Comparison of ENCODE assay signal across 8 cellular contexts in the genomic region with DNA sequence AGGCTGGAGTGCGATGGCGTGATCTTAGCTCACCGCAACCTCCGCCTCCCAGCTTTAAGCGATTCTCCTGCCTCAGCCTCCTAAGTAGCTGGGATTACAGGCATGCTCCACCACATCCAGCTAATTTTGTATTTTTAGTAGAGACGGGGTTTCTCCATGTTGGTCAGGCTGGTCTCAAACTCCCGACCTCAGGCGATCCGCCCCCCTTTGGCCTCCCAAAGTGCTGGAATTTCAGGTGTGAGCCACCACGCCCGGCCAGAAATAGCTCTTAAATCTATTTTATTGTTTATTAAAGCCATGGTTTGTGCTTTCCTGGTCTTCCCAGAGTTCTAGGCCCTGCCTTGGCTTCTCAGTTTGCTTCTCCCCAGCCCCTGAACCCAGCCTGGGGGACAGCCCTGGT. TPM values are rescaled to one million over a fixed set of nuclear protein-coding genes. Genes with fewer than 3 reads are reported as not detected.
DNase-seq lines count a peak whose midpoint lies in the region; ATAC-seq and TF ChIP-seq lines count a peak whose summit lies in the region.
"Not testable (repeated sequence)": the region's sequence is repeated elsewhere in the genome, so short reads cannot be mapped to it uniquely, and the experiment has no call there.
"Had no signal": no experiment of that assay in that cellular context is flagged by ENCODE, and none has a peak within 500 bp of the region (broad histone marks: within the 10 kb centered on the region; RNA-seq: fewer than 3 reads in every experiment).

No MANE protein-coding gene starts in this region.

- ATAC-seq in DND-41 (ENCODE audit: insufficient read depth, low read depth); activated B cell treated with CpG ODN at 0.5 μM for 24 hours (ENCODE audit: low read depth); lower lobe of right lung: not testable (repeated sequence)

- not testable (repeated sequence) for H3K36me3 ChIP-seq in DND-41 (ENCODE audit: insufficient read depth, low read length); MM.1S (replicated peaks; ENCODE audit: insufficient read depth, low read length); lower lobe of right lung; osteoblast (ENCODE audit: insufficient read depth, low read length)

- not testable (repeated sequence) for H4K20me1 ChIP-seq in DND-41 (ENCODE audit: insufficient read depth, low read length); MM.1S (ENCODE audit: insufficient read depth, low read length); osteoblast (ENCODE audit: insufficient read depth, low read length)

- H3K4me3 Mint-ChIP-seq in activated B cell treated with CpG ODN at 0.5 μM for 24 hours, result peak overlapping the region; percentile 84
- peak overlapping the region; percentile 81 for H3K4me3 Mint-ChIP-seq in activated T-helper 1 cell treated with anti-CD3 and anti-CD28 coated beads, Interleukin-12 subunit alpha, Interleukin-12 subunit beta, Interleukin-2, Interleukin-4 antibody, amounts not matched to agents 30 ng/mL and 10 ng/mL and 1 ng/mL, durations not matched to agents 14 hours and 24 hours and 36 hours
- H3K4me3 Mint-ChIP-seq in brain, result not testable (repeated sequence)

- H3K9me3 Mint-ChIP-seq in activated B cell treated with CpG ODN at 0.5 μM for 24 hours; activated T-helper 1 cell treated with anti-CD3 and anti-CD28 coated beads, Interleukin-12 subunit alpha, Interleukin-12 subunit beta, Interleukin-2, Interleukin-4 antibody, amounts not matched to agents 30 ng/mL and 10 ng/mL and 1 ng/mL, durations not matched to agents 14 hours and 24 hours and 36 hours; brain: not testable (repeated sequence)

- not testable (repeated sequence) for TF ChIP-seq CTCF in DND-41 (IDR thresholded peaks at IDR 0.05; ENCODE audit: borderline replicate concordance, extremely low read depth, low read length, poor library complexity, severe bottlenecking); MM.1S (IDR thresholded peaks at IDR 0.05; ENCODE audit: low read length); activated B cell treated with CpG ODN at 0.5 μM for 24 hours (IDR thresholded peaks at IDR 0.05); brain (conservative IDR thresholded peaks at IDR 0.05); lower lobe of right lung (IDR thresholded peaks at IDR 0.05); osteoblast (IDR thresholded peaks at IDR 0.05; ENCODE audit: extremely low read depth, low read depth, low read length)

- H3K4me1 Mint-ChIP-seq in activated B cell treated with CpG ODN at 0.5 μM for 24 hours (peaks cover 20% of the 10 kb centered on the region), brain (peaks cover 30% of the 10 kb centered on the region)
- peaks cover 15% of the 10 kb centered on the region for H3K4me1 Mint-ChIP-seq in activated T-helper 1 cell treated with anti-CD3 and anti-CD28 coated beads, Interleukin-12 subunit alpha, Interleukin-12 subunit beta, Interleukin-2, Interleukin-4 antibody, amounts not matched to agents 30 ng/mL and 10 ng/mL and 1 ng/mL, durations not matched to agents 14 hours and 24 hours and 36 hours (ENCODE audit: low read depth)

- intact Hi-C loops in activated B cell treated with CpG ODN at 0.5 μM for 24 hours (cut with micrococcal nuclease); lower lobe of right lung (cut with DNase I): not testable (repeated sequence)
- intact Hi-C loops in activated T-helper 1 cell treated with anti-CD3 and anti-CD28 coated beads, Interleukin-12 subunit alpha, Interleukin-12 subunit beta, Interleukin-2, Interleukin-4 antibody, amounts not matched to agents 30 ng/mL and 10 ng/mL and 1 ng/mL, durations not matched to agents 14 hours and 24 hours and 36 hours (cut with micrococcal nuclease), result loop anchor here (2.0 to 5.0 kb wide), 2 partner anchors 22 to 66 kb away; no protein-coding TSS in a partner anchor

- not testable (repeated sequence) for H3K4me3 ChIP-seq in DND-41 (ENCODE audit: low read depth in 1 of 2, low read length in 2 of 2); lower lobe of right lung; osteoblast (ENCODE audit: insufficient read depth, low read length)
- peak overlapping the region; percentile 49 for H3K4me3 ChIP-seq in MM.1S (ENCODE audit: low read length)

- H3K4me2 ChIP-seq in DND-41 (ENCODE audit: insufficient read depth, low read length), result not testable (repeated sequence)
- H3K4me2 ChIP-seq in MM.1S (ENCODE audit: low read depth, low read length) (peak overlapping the region; percentile 81), osteoblast (ENCODE audit: insufficient read depth, low read length) (peak overlapping the region; percentile 23)

- not testable (repeated sequence) for DNase-seq in DND-41; MM.1S; activated B cell treated with CpG ODN at 0.5 μM for 24 hours; activated T-helper 1 cell treated with anti-CD3 and anti-CD28 coated beads, Interleukin-12 subunit alpha, Interleukin-12 subunit beta, Interleukin-2, Interleukin-4 antibody, amounts not matched to agents 30 ng/mL and 10 ng/mL and 1 ng/mL, durations not matched to agents 14 hours and 24 hours and 36 hours (ENCODE audit: low spot score); osteoblast (ENCODE audit: insufficient read length, low spot score, missing footprints)
- peak; percentile 23 for DNase-seq in lower lobe of right lung

- not testable (repeated sequence) for H3K79me2 ChIP-seq in DND-41 (ENCODE audit: insufficient read depth, low read length); MM.1S (ENCODE audit: low read length); osteoblast (ENCODE audit: insufficient read depth, low read length)

- H2AFZ ChIP-seq in DND-41 (ENCODE audit: low read depth, low read length) (peak overlapping the region; percentile 34; the same call in 1 of the 2 replicates), MM.1S (ENCODE audit: low read length) (peak overlapping the region; percentile 76)
- not testable (repeated sequence) for H2AFZ ChIP-seq in osteoblast (ENCODE audit: low read length)

- peak overlapping the region; percentile 88 for H3K27ac Mint-ChIP-seq in activated B cell treated with CpG ODN at 0.5 μM for 24 hours
- peak overlapping the region; percentile 76 for H3K27ac Mint-ChIP-seq in activated T-helper 1 cell treated with anti-CD3 and anti-CD28 coated beads, Interleukin-12 subunit alpha, Interleukin-12 subunit beta, Interleukin-2, Interleukin-4 antibody, amounts not matched to agents 30 ng/mL and 10 ng/mL and 1 ng/mL, durations not matched to agents 14 hours and 24 hours and 36 hours
- peak overlapping the region in 4 of 5 experiments; percentile 40 to 85 (median 69) for H3K27ac Mint-ChIP-seq in brain

- H3K27me3 Mint-ChIP-seq in activated B cell treated with CpG ODN at 0.5 μM for 24 hours; activated T-helper 1 cell treated with anti-CD3 and anti-CD28 coated beads, Interleukin-12 subunit alpha, Interleukin-12 subunit beta, Interleukin-2, Interleukin-4 antibody, amounts not matched to agents 30 ng/mL and 10 ng/mL and 1 ng/mL, durations not matched to agents 14 hours and 24 hours and 36 hours (ENCODE audit: insufficient read depth); brain: not testable (repeated sequence)

- H3K9me2 ChIP-seq in MM.1S (replicated peaks; ENCODE audit: insufficient read depth, low read length), result not testable (repeated sequence)

- not testable (repeated sequence) for H3K9me3 ChIP-seq in DND-41 (ENCODE audit: insufficient read depth, low read length, severe bottlenecking); MM.1S (replicated peaks; ENCODE audit: insufficient read depth, low read length); lower lobe of right lung; osteoblast (ENCODE audit: low read depth, low read length)

- CTCF ChIA-PET in activated B cell treated with CpG ODN at 0.5 μM for 24 hours (lab: Charles Lee), result interaction anchor here (1.7 kb wide), 1 partner anchor 65 kb away, joined by 7 read pairs; no protein-coding TSS in a partner anchor

- POLR2A ChIA-PET in activated B cell treated with CpG ODN at 0.5 μM for 24 hours (lab: Charles Lee), result interaction anchor here (0.6 to 2.4 kb wide), 6 partner anchors 7 to 230 kb away, joined by 3 to 8 read pairs (median 5); partner anchors contain the start of gene ADA2

- not testable (repeated sequence) for H3K27me3 ChIP-seq in DND-41 (ENCODE audit: insufficient read depth, low read length, poor library complexity); MM.1S (replicated peaks; ENCODE audit: insufficient read depth, low read length); lower lobe of right lung (ENCODE audit: low read depth); osteoblast (ENCODE audit: insufficient read depth, low read length)

- H3K4me1 ChIP-seq in DND-41 (ENCODE audit: insufficient read depth, low read length); MM.1S (ENCODE audit: low read length); osteoblast (ENCODE audit: insufficient read depth, low read length): not testable (repeated sequence)
- peaks cover 12% of the 10 kb centered on the region for H3K4me1 ChIP-seq in lower lobe of right lung

- H3F3A ChIP-seq in MM.1S (ENCODE audit: insufficient read depth, low read length), result not testable (repeated sequence)

- not testable (repeated sequence) for H3K36me3 Mint-ChIP-seq in activated B cell treated with CpG ODN at 0.5 μM for 24 hours (ENCODE audit: low read depth); activated T-helper 1 cell treated with anti-CD3 and anti-CD28 coated beads, Interleukin-12 subunit alpha, Interleukin-12 subunit beta, Interleukin-2, Interleukin-4 antibody, amounts not matched to agents 30 ng/mL and 10 ng/mL and 1 ng/mL, durations not matched to agents 14 hours and 24 hours and 36 hours (ENCODE audit: low read depth); brain

- not testable (repeated sequence) for H3K27ac ChIP-seq in DND-41 (ENCODE audit: low read length); osteoblast (ENCODE audit: low read depth, low read length)
- peak overlapping the region; percentile 78; the same call in 1 of the 2 replicates for H3K27ac ChIP-seq in MM.1S (ENCODE audit: low read length)
- H3K27ac ChIP-seq in lower lobe of right lung, result peak overlapping the region; percentile 79

- H3K9ac ChIP-seq in DND-41 (ENCODE audit: low read depth, low read length), result not testable (repeated sequence)
- peak overlapping the region; percentile 61; the same call in 1 of the 2 replicates for H3K9ac ChIP-seq in MM.1S (ENCODE audit: low read length)

RNA-seq across cellular contexts. Expression of gene ADA2, which starts 17.4 kb away (rescaled TPM):
- 21.9 and 29.3 TPM in 2 replicates for total RNA-seq in activated B cell treated with CpG ODN at 0.5 μM for 24 hours
- total RNA-seq in activated T-helper 1 cell treated with anti-CD3 and anti-CD28 coated beads, Interleukin-12 subunit alpha, Interleukin-12 subunit beta, Interleukin-2, Interleukin-4 antibody, amounts not matched to agents 30 ng/mL and 10 ng/mL and 1 ng/mL, durations not matched to agents 14 hours and 24 hours and 36 hours, result 3.4 and 3.7 TPM in 2 replicates
- polyA plus RNA-seq in brain (ENCODE audit: insufficient read depth, low read depth, low replicate concordance), result 108 TPM
- total RNA-seq in lower lobe of right lung, result 110 TPM
- 0.29 and 2.2 TPM in 2 replicates for total RNA-seq in osteoblast
- total RNA-seq: SK-MEL-5 had no signal
